8 cellular contexts compared by ENCODE assay signal in genomic region chr4:151276787-151277557, GRCh38. TPM values are rescaled to one million over a fixed set of nuclear protein-coding genes. Genes with fewer than 3 reads are reported as not detected.
DNase-seq lines count a peak whose midpoint lies in the region; ATAC-seq and TF ChIP-seq lines count a peak whose summit lies in the region.
"Had no signal": no experiment of that assay in that cellular context is flagged by ENCODE, and none has a peak within 500 bp of the region (broad histone marks: within the 10 kb centered on the region; RNA-seq: fewer than 3 reads in every experiment).

PRSS48 (plus strand) TSS chr4:151277161; CDS start chr4:151277173, 12 bp downstream.

- no peaks in the 10 kb centered on the region for H3K27me3 ChIP-seq in prostate gland (replicated peaks; ENCODE audit: insufficient read depth)

- no peak for TF ChIP-seq POLR2A in prostate gland (IDR thresholded peaks at IDR 0.05)

- no peaks in the 10 kb centered on the region for H3K9me3 ChIP-seq in prostate gland

- no peak within 1 kb of the TSS for H3K4me3 ChIP-seq in prostate gland

- intact Hi-C loops in head of caudate nucleus (cut with DNase I) = loop anchor here (2.0 kb wide), 1 partner anchor 86 kb away; no protein-coding TSS in a partner anchor
- intact Hi-C loops in prostate gland (cut with DNase I) = no loop called here

- ATAC-seq in activated T-helper 17 cell treated with anti-CD3 and anti-CD28 coated beads, Interleukin-2, amount 50 U/mL, for 72 hours (replicated peaks) = peak; percentile 45
- ATAC-seq in GM18909 (IDR thresholded peaks at IDR 0.05; ENCODE audit: poor library complexity, unreplicated experiment) = no peak

- H3K27ac ChIP-seq in prostate gland = no peak within 1 kb of the TSS

- WGBS in prostate gland = 82% methylated on average over 7 of the region's 7 CpGs

- H3K27ac Mint-ChIP-seq in HFFc6 = no peak within 1 kb of the TSS
- H3K27ac Mint-ChIP-seq in activated T-helper 17 cell treated with anti-CD3 and anti-CD28 coated beads, Interleukin-2, amount 50 U/mL, for 72 hours = no peak within 1 kb of the TSS

- TF ChIP-seq CTCF in HFFc6 (IDR thresholded peaks at IDR 0.05) (peak; percentile 92), prostate gland (IDR thresholded peaks at IDR 0.05) (peak in 3 of 4 experiments; percentile 26 to 49 (median 44))

- no peaks in the 10 kb centered on the region for H3K36me3 Mint-ChIP-seq in HFFc6 (ENCODE audit: low read depth)
- H3K36me3 Mint-ChIP-seq in activated T-helper 17 cell treated with anti-CD3 and anti-CD28 coated beads, Interleukin-2, amount 50 U/mL, for 72 hours (ENCODE audit: low read depth) = no peaks in the 10 kb centered on the region

- no peak within 1 kb of the TSS for H3K4me3 Mint-ChIP-seq in HFFc6
- H3K4me3 Mint-ChIP-seq in activated T-helper 17 cell treated with anti-CD3 and anti-CD28 coated beads, Interleukin-2, amount 50 U/mL, for 72 hours = no peak within 1 kb of the TSS

- H3K36me3 ChIP-seq in prostate gland = no peaks in the 10 kb centered on the region

- H3K9me3 Mint-ChIP-seq in HFFc6 = no peaks in the 10 kb centered on the region
- H3K9me3 Mint-ChIP-seq in activated T-helper 17 cell treated with anti-CD3 and anti-CD28 coated beads, Interleukin-2, amount 50 U/mL, for 72 hours = no peaks in the 10 kb centered on the region

- no peaks in the 10 kb centered on the region for H3K4me1 Mint-ChIP-seq in HFFc6 (ENCODE audit: low read depth)
- no peaks in the 10 kb centered on the region for H3K4me1 Mint-ChIP-seq in activated T-helper 17 cell treated with anti-CD3 and anti-CD28 coated beads, Interleukin-2, amount 50 U/mL, for 72 hours

- peak; percentile 28 for DNase-seq in GM04504 (ENCODE audit: low read depth)
- DNase-seq in HFFc6 = peak; percentile 42
- DNase-seq in NOMO-1 treated with dmso at 0.1 percent for 144 hours (lab: John Stamatoyannopoulos, UW; ENCODE audit: unreplicated experiment) = peak; percentile 30
- DNase-seq in head of caudate nucleus = peak; percentile 64 to 96 (median 87)
- DNase-seq in prostate gland (ENCODE audit: low spot score) = peak; percentile 22

- H3K4me1 ChIP-seq in prostate gland (replicated peaks) = no peaks in the 10 kb centered on the region

- H3K27me3 Mint-ChIP-seq in HFFc6 (ENCODE audit: insufficient read depth) = 0 out of 2 replicates have a peak, but pooled peaks cover 1% of the 10 kb centered on the region
- H3K27me3 Mint-ChIP-seq in activated T-helper 17 cell treated with anti-CD3 and anti-CD28 coated beads, Interleukin-2, amount 50 U/mL, for 72 hours = peaks cover 23% of the 10 kb centered on the region

RNA-seq across cellular contexts. Expression of gene PRSS48, which starts in this region (rescaled TPM):
- total RNA-seq in HFFc6 (2021; fragmentation: NEBNext Ultra II Directional; extraction: Animal tissue kit (Norgen Biotek cat#: 25700)) = not detected
- not detected for total RNA-seq in activated T-helper 17 cell treated with anti-CD3 and anti-CD28 coated beads, Interleukin-2, amount 50 U/mL, for 72 hours
- not detected for total RNA-seq in prostate gland
- total RNA-seq: urinary bladder had no signal

Comparison
In these comparisons a context has a peak if more than half of its experiments do, and no peak if none do; other contexts are left out.
1. Peak in DNase-seq in HFFc6; RNA of the gene not detected or under 1 TPM.
2. Peak in ATAC-seq in activated T-helper 17 cell treated with anti-CD3 and anti-CD28 coated beads, Interleukin-2, amount 50 U/mL, for 72 hours; RNA of the gene not detected or under 1 TPM.
3. Peak in DNase-seq in prostate gland; RNA of the gene not detected or under 1 TPM.
4. DNase-seq: peak in every context shown above with its lines; median percentile 87 in head of caudate nucleus; 42 in HFFc6; 30 in NOMO-1 treated with dmso at 0.1 percent for 144 hours; 28 in GM04504; 22 in prostate gland.